In the genomic region with DNA sequence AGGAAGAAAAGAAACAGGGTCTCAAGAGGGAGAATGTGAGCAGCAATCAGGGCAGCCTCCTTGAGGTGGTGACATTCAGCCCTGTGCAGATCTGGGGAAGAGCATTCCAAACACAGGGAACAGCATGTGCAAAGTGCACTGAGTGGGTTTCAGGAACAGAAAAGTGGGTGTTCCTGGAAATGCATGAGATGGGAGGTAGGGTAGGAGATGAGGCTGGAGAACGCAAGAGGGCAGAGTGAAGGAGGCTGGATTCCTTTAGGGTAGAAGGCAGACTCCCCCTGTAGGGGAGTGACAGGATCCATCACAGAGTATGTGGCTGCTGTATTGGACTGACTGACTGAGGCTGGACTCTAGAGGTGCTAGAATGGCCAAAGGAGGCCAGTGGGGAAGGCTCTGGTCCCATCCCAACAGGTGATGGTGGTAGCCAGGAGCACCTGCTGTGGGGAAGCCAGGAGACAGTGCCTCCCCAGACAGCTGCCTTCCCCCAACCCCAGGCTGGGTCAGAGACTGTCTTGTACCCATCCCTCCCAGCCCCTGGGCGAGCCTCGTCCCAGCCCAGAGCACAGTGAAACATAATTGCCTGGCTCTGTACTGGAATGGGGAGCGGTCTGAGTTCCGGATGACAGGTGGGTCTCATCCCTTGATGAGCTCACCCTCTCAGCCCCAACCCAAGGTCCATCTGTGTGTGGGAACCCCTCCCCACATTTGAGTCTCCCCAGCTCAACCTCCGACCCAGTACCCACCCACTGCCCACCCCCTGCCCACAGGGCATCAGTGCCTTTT, we compare ENCODE assay signal across 1 cellular context.
A peak's percentile ranks its signal among the peaks of the same experiment; 100 is the strongest.
TF ChIP-seq lines count a peak whose summit lies in the region.

No MANE protein-coding gene starts in this region.

TF ChIP-seq in HEK293, 187 proteins besides CTCF, POLR2A, EP300 and RAD21 (continued from another document):
- TF ChIP-seq, protein P1, sequence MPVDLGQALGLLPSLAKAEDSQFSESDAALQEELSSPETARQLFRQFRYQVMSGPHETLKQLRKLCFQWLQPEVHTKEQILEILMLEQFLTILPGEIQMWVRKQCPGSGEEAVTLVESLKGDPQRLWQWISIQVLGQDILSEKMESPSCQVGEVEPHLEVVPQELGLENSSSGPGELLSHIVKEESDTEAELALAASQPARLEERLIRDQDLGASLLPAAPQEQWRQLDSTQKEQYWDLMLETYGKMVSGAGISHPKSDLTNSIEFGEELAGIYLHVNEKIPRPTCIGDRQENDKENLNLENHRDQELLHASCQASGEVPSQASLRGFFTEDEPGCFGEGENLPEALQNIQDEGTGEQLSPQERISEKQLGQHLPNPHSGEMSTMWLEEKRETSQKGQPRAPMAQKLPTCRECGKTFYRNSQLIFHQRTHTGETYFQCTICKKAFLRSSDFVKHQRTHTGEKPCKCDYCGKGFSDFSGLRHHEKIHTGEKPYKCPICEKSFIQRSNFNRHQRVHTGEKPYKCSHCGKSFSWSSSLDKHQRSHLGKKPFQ (tag by site-specific recombination; IDR thresholded peaks at IDR 0.05), result 0 out of 2 replicates have a peak, but pooled peaks have one; percentile 9
- TF ChIP-seq ZFP41 (tag by site-specific recombination; IDR thresholded peaks at IDR 0.05; ENCODE audit: borderline replicate concordance) (no peak), SP7 (tag by site-specific recombination; IDR thresholded peaks at IDR 0.05) (0 out of 2 replicates have a peak, but pooled peaks have one; percentile 7), SETDB1 (IDR thresholded peaks at IDR 0.05; ENCODE audit: insufficient read length, low read length) (peak; percentile 58), TRIM28 (IDR thresholded peaks at IDR 0.05; ENCODE audit: borderline replicate concordance, low read length) (peak; percentile 32; the same call in 1 of the 2 replicates), ZNF701 (tag by site-specific recombination; IDR thresholded peaks at IDR 0.05) (no peak), ZBTB8A (tag by site-specific recombination; IDR thresholded peaks at IDR 0.05) (peak; percentile 40; the same call in 1 of the 2 replicates), ZNF548 (tag by site-specific recombination; IDR thresholded peaks at IDR 0.05) (no peak)
